14 cellular contexts compared by ENCODE assay signal in the genomic region with DNA sequence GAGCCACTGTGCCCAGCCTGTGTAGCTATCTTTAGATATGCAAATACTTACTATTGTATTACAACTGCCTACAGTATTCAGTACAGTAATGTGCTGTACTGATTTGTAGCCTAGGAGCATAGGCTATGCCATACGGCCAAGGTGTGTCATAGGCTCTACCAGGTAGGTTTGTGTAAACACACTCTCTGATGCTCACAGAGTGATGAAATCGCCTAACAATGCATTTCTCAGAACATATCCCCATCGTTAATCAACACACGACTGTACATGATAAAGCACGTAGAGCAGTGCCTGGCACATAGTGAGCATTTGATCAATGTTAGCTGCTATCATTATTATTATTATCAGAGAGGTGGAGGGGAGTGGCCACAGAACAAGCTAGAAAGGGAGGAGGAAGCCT.
"Had no signal": no experiment of that assay in that cellular context is flagged by ENCODE, and none has a peak within 500 bp of the region (broad histone marks: within the 10 kb centered on the region; RNA-seq: fewer than 3 reads in every experiment).

No MANE protein-coding gene starts in this region.

- H3K27ac ChIP-seq: cardiac muscle cell, gastrocnemius medialis, heart right ventricle, left ventricle myocardium inferior, ovary, testis, upper lobe of right lung had no signal

- H3K4me1 ChIP-seq: gastrocnemius medialis, heart right ventricle, left ventricle myocardium inferior, testis, upper lobe of right lung had no signal

- H3K36me3 ChIP-seq: cardiac muscle cell, gastrocnemius medialis, heart right ventricle, left ventricle myocardium inferior, ovary, upper lobe of right lung had no signal

- H3K27me3 ChIP-seq: cardiac muscle cell, ovary, testis had no signal

- DNase-seq: activated CD4-positive, alpha-beta memory T cell treated with anti-CD3 and anti-CD28 coated beads for 36 hours; activated CD4-positive, CD25-positive, alpha-beta regulatory T cell treated with anti-CD3 and anti-CD28 coated beads, Interleukin-2, amount 50 U/mL, for 72 hours; activated gamma-delta T cell treated with Interleukin-2 at 50 U/mL for 16 hours; activated naive CD8-positive, alpha-beta T cell treated with anti-CD3 and anti-CD28 coated beads for 36 hours; activated T-cell treated with anti-CD3 and anti-CD28 coated beads, Interleukin-2, amount 50 U/mL, for 4 hours; gastrocnemius medialis; heart right ventricle; left ventricle myocardium inferior; ovary; retina; stimulated activated CD4-positive, alpha-beta T cell treated with anti-CD3 and anti-CD28 coated beads, Interleukin-4, amount 100 ng/mL, for 24 hours; testis; upper lobe of right lung had no signal

- H3K9me3 ChIP-seq: gastrocnemius medialis, heart right ventricle, left ventricle myocardium inferior, ovary, testis, upper lobe of right lung had no signal

- H3K4me3 ChIP-seq: cardiac muscle cell, gastrocnemius medialis, heart right ventricle, left ventricle myocardium inferior, ovary, testis, upper lobe of right lung had no signal
